11 cellular contexts compared by ENCODE assay signal in the genomic region with DNA sequence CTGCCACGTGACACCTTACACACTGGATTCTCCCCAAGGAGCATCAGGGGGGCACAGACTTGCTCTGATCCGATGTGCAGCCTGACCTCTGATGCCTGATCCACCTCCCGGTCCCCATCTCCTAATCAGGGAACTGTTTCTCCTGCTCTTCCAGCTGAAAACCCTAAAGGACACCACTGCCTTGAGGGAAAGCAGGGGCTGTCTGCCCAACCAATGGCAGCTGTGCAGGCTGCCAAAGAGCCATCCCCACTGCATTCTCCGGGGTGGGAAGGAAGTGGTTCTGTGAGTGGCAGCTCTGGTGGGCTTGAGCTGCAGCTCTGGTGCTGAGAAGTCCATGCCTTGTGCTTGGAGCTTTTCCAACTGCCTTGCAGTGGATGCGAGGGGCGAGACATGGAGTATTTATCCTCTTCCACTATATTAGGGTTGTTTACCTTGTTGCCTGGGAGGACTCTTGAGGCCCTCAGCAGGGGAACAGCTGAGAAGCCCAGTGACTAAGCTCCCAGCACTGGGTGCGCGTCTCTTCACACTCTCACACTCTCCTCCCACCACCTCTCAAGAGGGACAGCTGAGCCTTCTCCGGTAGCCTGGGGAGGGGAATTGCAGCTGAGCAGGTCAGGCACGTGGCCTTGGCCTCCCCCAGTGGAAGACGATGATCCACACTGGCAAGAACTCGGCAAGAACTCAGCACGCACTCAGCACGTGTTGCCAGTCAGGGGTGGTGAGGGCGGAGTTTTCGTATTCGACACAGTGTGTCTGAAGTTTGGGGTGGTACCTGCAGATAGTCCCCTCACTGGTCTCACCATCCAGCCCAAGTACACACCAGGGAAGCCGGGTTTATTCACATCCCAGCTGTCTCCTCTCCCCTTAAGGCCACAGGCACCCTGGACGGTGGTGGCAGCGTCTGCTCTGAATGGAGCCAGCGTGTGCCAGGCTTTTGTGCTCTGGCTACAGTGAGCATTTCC. TPM values are rescaled to one million over a fixed set of nuclear protein-coding genes. Genes with fewer than 3 reads are reported as not detected.
A peak's percentile ranks its signal among the peaks of the same experiment; 100 is the strongest.
DNase-seq lines count a peak whose midpoint lies in the region; ATAC-seq and TF ChIP-seq lines count a peak whose summit lies in the region.
"Had no signal": no experiment of that assay in that cellular context is flagged by ENCODE, and none has a peak within 500 bp of the region (broad histone marks: within the 10 kb centered on the region; RNA-seq: fewer than 3 reads in every experiment).

No MANE protein-coding gene starts in this region.

- TF ChIP-seq CTCF in esophagus squamous epithelium (IDR thresholded peaks at IDR 0.05) (no peak), ovary (IDR thresholded peaks at IDR 0.05) (no peak), PC-9 (conservative IDR thresholded peaks at IDR 0.05) (no peak), GM23338 (conservative IDR thresholded peaks at IDR 0.05; ENCODE audit: low read depth in 2 of 2) (no peak)

- no peak for ATAC-seq in GM23338
- ATAC-seq: activated CD4-positive, CD25-positive, alpha-beta regulatory T cell treated with anti-CD3 and anti-CD28 coated beads, Interleukin-2, amount 50 U/mL, for 24 hours had no signal

- H3K9me3 Mint-ChIP-seq in GM23338: no peaks in the 10 kb centered on the region

- no TSS peak for BruUV-seq in PC-9 (replicated peaks; lab: Mats Ljungman, UMichigan)

- H3K27ac Mint-ChIP-seq in GM23338: no peak overlapping the region

- H3K36me3 ChIP-seq in esophagus squamous epithelium (peaks cover 20 to 92% (median 22%) of the 10 kb centered on the region in 3 donors), ovary (no peaks in the 10 kb centered on the region), PC-9 (ENCODE audit: low read depth) (peaks cover 38% of the 10 kb centered on the region), GM23338 (ENCODE audit: insufficient read depth) (no peaks in the 10 kb centered on the region)

- no peak overlapping the region for H3K4me3 Mint-ChIP-seq in GM23338

- no peak for TF ChIP-seq EP300 in ovary (IDR thresholded peaks at IDR 0.05)

- H3K79me2 ChIP-seq in PC-9 (ENCODE audit: low read depth) (no peaks in the 10 kb centered on the region), GM23338 (replicated peaks; ENCODE audit: insufficient read depth) (no peaks in the 10 kb centered on the region)

- H3K9me3 ChIP-seq in esophagus squamous epithelium (no peaks in the 10 kb centered on the region), ovary (no peaks in the 10 kb centered on the region), PC-9 (ENCODE audit: insufficient read depth, low read depth) (no peaks in the 10 kb centered on the region)

- no peak overlapping the region for H3K4me2 ChIP-seq in PC-9
- H3K4me2 ChIP-seq in GM23338: no peak overlapping the region

- peaks cover 3% of the 10 kb centered on the region for H3K27me3 Mint-ChIP-seq in GM23338 (ENCODE audit: insufficient read depth, low read depth, poor library complexity)

- H3K4me1 ChIP-seq in esophagus squamous epithelium (peaks cover 22 to 62% (median 28%) of the 10 kb centered on the region in 3 donors), ovary (ENCODE audit: insufficient read depth) (peaks cover 13% of the 10 kb centered on the region), PC-9 (replicated peaks; ENCODE audit: insufficient read depth) (peaks cover 10% of the 10 kb centered on the region), GM23338 (ENCODE audit: insufficient read depth) (no peaks in the 10 kb centered on the region)

- TF ChIP-seq POLR2A in esophagus squamous epithelium (IDR thresholded peaks at IDR 0.05) (no peak), ovary (IDR thresholded peaks at IDR 0.05) (no peak)

- H2AFZ ChIP-seq in PC-9: no peak overlapping the region
- no peak overlapping the region for H2AFZ ChIP-seq in GM23338

- H3K27me3 ChIP-seq in esophagus squamous epithelium (no peaks in the 10 kb centered on the region), ovary (no peaks in the 10 kb centered on the region), PC-9 (ENCODE audit: insufficient read depth, low read depth) (no peaks in the 10 kb centered on the region), GM23338 (ENCODE audit: insufficient read depth) (no peaks in the 10 kb centered on the region)

- intact Hi-C loops in esophagus squamous epithelium (cut with DNase I) (no loop called here), ovary (cut with DNase I) (no loop called here), PC-9 (cut with micrococcal nuclease; ENCODE audit: unreplicated experiment) (no loop called here)

- H3K9me2 ChIP-seq in PC-9 (ENCODE audit: insufficient read depth) (no peaks in the 10 kb centered on the region), GM23338 (ENCODE audit: insufficient read depth) (no peaks in the 10 kb centered on the region)

- H3K27ac ChIP-seq in esophagus squamous epithelium (peak overlapping the region; percentile 51 to 79 (median 68)), ovary (peak overlapping the region in 1 of 2 donors; percentile 4), PC-9 (no peak overlapping the region), GM23338 (ENCODE audit: low read depth) (no peak overlapping the region)

- H3K36me3 Mint-ChIP-seq in GM23338 (ENCODE audit: low read depth): peaks cover 31% of the 10 kb centered on the region

- WGBS in esophagus squamous epithelium, 2 donors: 69 to 71% methylated on average over 15 of the region's 21 CpGs
- WGBS in ovary, 3 donors: 32 to 40% (median 37%) methylated on average over 18 to 21 of the region's 21 CpGs

- 0 out of 3 replicates have a peak, but pooled peaks cover under 1% of the 10 kb centered on the region for H3K4me1 Mint-ChIP-seq in GM23338

- H4K20me1 ChIP-seq in PC-9 (ENCODE audit: insufficient read depth) (no peaks in the 10 kb centered on the region), GM23338 (replicated peaks; ENCODE audit: insufficient read depth) (no peaks in the 10 kb centered on the region)

- H3F3A ChIP-seq in PC-9 (ENCODE audit: insufficient read depth, low read depth) (peaks cover 64% of the 10 kb centered on the region), GM23338 (replicated peaks; ENCODE audit: low read depth) (peaks cover 4% of the 10 kb centered on the region; the same call in 1 of the 2 replicates)

- DNase-seq in DMS79 (lab: John Stamatoyannopoulos, UW) (peak; percentile 70), NCI-H524 (lab: John Stamatoyannopoulos, UW) (peak; percentile 78 to 93), esophagus squamous epithelium (lab: John Stamatoyannopoulos, UW) (no peak), ovary (peak; percentile 53 to 79 (median 77)), MV-4-11 (lab: John Stamatoyannopoulos, UW) (no peak), PC-9 (no peak), GM23338 (ENCODE audit: low spot score) (no peak)
- no peak for DNase-seq in activated CD4-positive, CD25-positive, alpha-beta regulatory T cell (lab: John Stamatoyannopoulos, UW)
- DNase-seq: NCI-H1105 had no signal

- H3K4me3 ChIP-seq in esophagus squamous epithelium: no peak overlapping the region
- no peak overlapping the region for H3K4me3 ChIP-seq in ovary
- no peak overlapping the region for H3K4me3 ChIP-seq in PC-9
- no peak overlapping the region for H3K4me3 ChIP-seq in GM23338

- POLR2A ChIA-PET in PC-9 (lab: Charles Lee; ENCODE audit: unreplicated experiment): no interaction called here

- CTCF ChIA-PET in PC-9 (lab: Charles Lee): no interaction called here

TF ChIP-seq in GM23338, 12 proteins besides CTCF, POLR2A, EP300 and RAD21 (continues in another document):
- TF ChIP-seq ZNF331 (CRISPR knock-in tag; IDR thresholded peaks at IDR 0.05; ENCODE audit: low read depth): no peak
- TF ChIP-seq, protein P1, sequence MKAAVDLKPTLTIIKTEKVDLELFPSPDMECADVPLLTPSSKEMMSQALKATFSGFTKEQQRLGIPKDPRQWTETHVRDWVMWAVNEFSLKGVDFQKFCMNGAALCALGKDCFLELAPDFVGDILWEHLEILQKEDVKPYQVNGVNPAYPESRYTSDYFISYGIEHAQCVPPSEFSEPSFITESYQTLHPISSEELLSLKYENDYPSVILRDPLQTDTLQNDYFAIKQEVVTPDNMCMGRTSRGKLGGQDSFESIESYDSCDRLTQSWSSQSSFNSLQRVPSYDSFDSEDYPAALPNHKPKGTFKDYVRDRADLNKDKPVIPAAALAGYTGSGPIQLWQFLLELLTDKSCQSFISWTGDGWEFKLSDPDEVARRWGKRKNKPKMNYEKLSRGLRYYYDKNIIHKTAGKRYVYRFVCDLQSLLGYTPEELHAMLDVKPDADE (IDR thresholded peaks at IDR 0.05): no peak
- TF ChIP-seq JUNB (IDR thresholded peaks at IDR 0.05; ENCODE audit: unreplicated experiment): no peak
- no peak for TF ChIP-seq NANOG (IDR thresholded peaks at IDR 0.05; ENCODE audit: borderline replicate concordance)

RNA-seq across cellular contexts. Expression of a gene that starts 21.1 kb away (rescaled TPM):
- total RNA-seq in esophagus squamous epithelium: not detected
- under 1 TPM in 1 of 7 donors, not detected in 6; 0.12 TPM for total RNA-seq in ovary
- polyA plus RNA-seq in ovary: not detected
- total RNA-seq in PC-9 (2021): 0.35 and 0.48 TPM in 2 replicates
- not detected in 2 replicates for total RNA-seq in GM23338 (2014; rRNA removed; shearing (Covaris generic))
- 0.23 TPM in 1 of 2 replicates, not detected in the other for polyA plus RNA-seq in GM23338 (2016; fragmentation: Nextera tagmentation; extraction: Ambion mirVana)
- total RNA-seq: temporal lobe had no signal

RNA-seq across cellular contexts. Expression of a gene that starts 33.9 kb away (rescaled TPM):
- total RNA-seq in esophagus squamous epithelium: 10 to 100 TPM in 1 of 4 donors, 1 to 10 TPM in 3; 3.7 to 14.7 (median 6.7) TPM
- 10 to 100 TPM in 6 of 7 donors, 1 to 10 TPM in 1; 4.1 to 19.8 (median 13.0) TPM for total RNA-seq in ovary
- 1 to 10 TPM; 2.4 to 7.0 TPM for polyA plus RNA-seq in ovary
- total RNA-seq in PC-9 (2021): 58.3 and 72.4 TPM in 2 replicates
- total RNA-seq in GM23338 (2014; rRNA removed; shearing (Covaris generic)): 3.9 and 4.9 TPM in 2 replicates
- 1.3 and 1.4 TPM in 2 replicates for polyA plus RNA-seq in GM23338 (2016; fragmentation: Nextera tagmentation; extraction: Ambion mirVana)

Comparison
In these comparisons a context has a peak if more than half of its experiments do, and no peak if none do; other contexts are left out.
1. DNase-seq: peak in DMS79 (single experiment), NCI-H524 (2 of 2) and ovary (5 of 5); none in esophagus squamous epithelium (single experiment), activated CD4-positive, CD25-positive, alpha-beta regulatory T cell (0 of 4), MV-4-11 (single experiment), PC-9 (0 of 2) and GM23338 (single experiment).
2. H3K27ac ChIP-seq: peak in esophagus squamous epithelium (4 of 4); none in PC-9 (single experiment) and GM23338 (single experiment).